ENCODE assay signal across 1 cellular context in the genomic region with DNA sequence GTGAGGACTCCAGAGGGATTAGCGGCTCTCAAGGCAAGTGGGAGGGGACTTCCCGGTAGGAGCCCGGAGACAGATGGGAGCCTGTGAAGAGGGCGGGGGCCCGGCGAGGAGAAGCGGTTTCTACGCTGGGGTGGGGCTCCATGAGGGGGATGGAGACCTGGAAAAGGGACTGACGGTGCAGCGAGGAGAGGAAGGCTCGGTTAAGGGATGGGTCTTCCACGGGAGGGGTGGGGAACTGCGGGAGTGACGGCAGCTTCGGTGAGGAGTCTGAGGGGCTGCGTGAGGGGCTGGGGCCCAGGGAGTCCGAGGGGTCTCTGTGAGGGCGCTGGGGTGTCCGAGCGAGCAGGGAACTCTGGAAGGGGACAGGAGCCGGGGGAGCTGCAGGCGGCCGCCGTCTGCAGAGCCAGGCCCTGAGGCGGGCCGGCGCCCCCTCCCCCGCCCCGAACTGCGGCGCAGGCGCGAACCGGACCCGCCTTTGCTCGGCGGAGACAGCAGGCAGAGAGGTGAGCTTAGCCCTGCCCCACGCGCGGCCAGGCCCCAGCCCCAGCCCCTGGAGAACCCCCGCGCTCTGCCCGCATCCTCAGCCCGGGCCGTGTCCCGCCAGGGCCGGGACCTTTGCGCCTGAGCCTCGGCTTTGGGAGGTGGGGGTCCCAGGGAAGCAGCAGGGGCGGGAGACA.
TF ChIP-seq lines count a peak whose summit lies in the region.

Gene NRSN2, plus strand, starts transcription at position 472 of the 677 bp plus-strand sequence. CDS start 2,533 bp downstream, outside the sequence.

TF ChIP-seq in HepG2, 621 proteins besides CTCF, POLR2A, EP300 and RAD21 (continued from another document and continues in another):
- no peak for TF ChIP-seq ZNF318 (CRISPR knock-in tag; IDR thresholded peaks at IDR 0.05)
- TF ChIP-seq FOXA3 (CRISPR knock-in tag; IDR thresholded peaks at IDR 0.05) = no peak
- no peak for TF ChIP-seq ZSCAN29 (CRISPR knock-in tag; conservative IDR thresholded peaks at IDR 0.05)
- TF ChIP-seq RARA (CRISPR knock-in tag; IDR thresholded peaks at IDR 0.05) = no peak; the same call in 1 of the 2 replicates
- no peak for TF ChIP-seq SP140L (CRISPR knock-in tag; IDR thresholded peaks at IDR 0.05; ENCODE audit: borderline replicate concordance)
- no peak for TF ChIP-seq ZHX2 (IDR thresholded peaks at IDR 0.05; ENCODE audit: low read depth)
- TF ChIP-seq ZHX2 (CRISPR knock-in tag; IDR thresholded peaks at IDR 0.05; ENCODE audit: borderline replicate concordance) = no peak
- TF ChIP-seq CCAR2 (optimal IDR thresholded peaks at IDR 0.05; ENCODE audit: low read depth, low read length) = no peak
- no peak for TF ChIP-seq NCOA5 (CRISPR knock-in tag; IDR thresholded peaks at IDR 0.05)
- no peak for TF ChIP-seq NONO (IDR thresholded peaks at IDR 0.05)
- peak; percentile 53; the same call in 1 of the 2 replicates for TF ChIP-seq NONO (CRISPR knock-in tag; conservative IDR thresholded peaks at IDR 0.05)
- no peak for TF ChIP-seq SP4 (CRISPR knock-in tag; IDR thresholded peaks at IDR 0.05)
- 0 out of 2 replicates have a peak, but pooled peaks have one; percentile 7 for TF ChIP-seq SIX1 (CRISPR knock-in tag; IDR thresholded peaks at IDR 0.05; ENCODE audit: borderline replicate concordance)
- TF ChIP-seq LRRFIP1 (CRISPR knock-in tag; conservative IDR thresholded peaks at IDR 0.05) = no peak
- TF ChIP-seq ZNF282 (IDR thresholded peaks at IDR 0.05; ENCODE audit: partially characterized antibody) = no peak
- TF ChIP-seq ARHGAP35 (CRISPR knock-in tag; IDR thresholded peaks at IDR 0.05; ENCODE audit: borderline replicate concordance) = no peak
- no peak for TF ChIP-seq SALL1 (CRISPR knock-in tag; IDR thresholded peaks at IDR 0.05)
- no peak; the same call in 1 of the 2 replicates for TF ChIP-seq PBX3 (CRISPR knock-in tag; IDR thresholded peaks at IDR 0.05; ENCODE audit: borderline replicate concordance)
- 0 out of 2 replicates have a peak, but pooled peaks have one; percentile 39 for TF ChIP-seq ZNF274 (CRISPR knock-in tag; IDR thresholded peaks at IDR 0.05)
- no peak; the same call in 1 of the 2 replicates for TF ChIP-seq ZNF383 (CRISPR knock-in tag; IDR thresholded peaks at IDR 0.05; ENCODE audit: borderline replicate concordance)
- TF ChIP-seq ZNF260 (CRISPR knock-in tag; IDR thresholded peaks at IDR 0.05; ENCODE audit: borderline replicate concordance, low read depth) = no peak
- TF ChIP-seq, protein P1, sequence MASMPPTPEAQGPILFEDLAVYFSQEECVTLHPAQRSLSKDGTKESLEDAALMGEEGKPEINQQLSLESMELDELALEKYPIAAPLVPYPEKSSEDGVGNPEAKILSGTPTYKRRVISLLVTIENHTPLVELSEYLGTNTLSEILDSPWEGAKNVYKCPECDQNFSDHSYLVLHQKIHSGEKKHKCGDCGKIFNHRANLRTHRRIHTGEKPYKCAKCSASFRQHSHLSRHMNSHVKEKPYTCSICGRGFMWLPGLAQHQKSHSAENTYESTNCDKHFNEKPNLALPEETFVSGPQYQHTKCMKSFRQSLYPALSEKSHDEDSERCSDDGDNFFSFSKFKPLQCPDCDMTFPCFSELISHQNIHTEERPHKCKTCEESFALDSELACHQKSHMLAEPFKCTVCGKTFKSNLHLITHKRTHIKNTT (CRISPR knock-in tag; IDR thresholded peaks at IDR 0.05) = no peak
- TF ChIP-seq ZNF572 (CRISPR knock-in tag; IDR thresholded peaks at IDR 0.05) = 0 out of 2 replicates have a peak, but pooled peaks have one; percentile 77
